10 cellular contexts compared by ENCODE assay signal in the genomic region with DNA sequence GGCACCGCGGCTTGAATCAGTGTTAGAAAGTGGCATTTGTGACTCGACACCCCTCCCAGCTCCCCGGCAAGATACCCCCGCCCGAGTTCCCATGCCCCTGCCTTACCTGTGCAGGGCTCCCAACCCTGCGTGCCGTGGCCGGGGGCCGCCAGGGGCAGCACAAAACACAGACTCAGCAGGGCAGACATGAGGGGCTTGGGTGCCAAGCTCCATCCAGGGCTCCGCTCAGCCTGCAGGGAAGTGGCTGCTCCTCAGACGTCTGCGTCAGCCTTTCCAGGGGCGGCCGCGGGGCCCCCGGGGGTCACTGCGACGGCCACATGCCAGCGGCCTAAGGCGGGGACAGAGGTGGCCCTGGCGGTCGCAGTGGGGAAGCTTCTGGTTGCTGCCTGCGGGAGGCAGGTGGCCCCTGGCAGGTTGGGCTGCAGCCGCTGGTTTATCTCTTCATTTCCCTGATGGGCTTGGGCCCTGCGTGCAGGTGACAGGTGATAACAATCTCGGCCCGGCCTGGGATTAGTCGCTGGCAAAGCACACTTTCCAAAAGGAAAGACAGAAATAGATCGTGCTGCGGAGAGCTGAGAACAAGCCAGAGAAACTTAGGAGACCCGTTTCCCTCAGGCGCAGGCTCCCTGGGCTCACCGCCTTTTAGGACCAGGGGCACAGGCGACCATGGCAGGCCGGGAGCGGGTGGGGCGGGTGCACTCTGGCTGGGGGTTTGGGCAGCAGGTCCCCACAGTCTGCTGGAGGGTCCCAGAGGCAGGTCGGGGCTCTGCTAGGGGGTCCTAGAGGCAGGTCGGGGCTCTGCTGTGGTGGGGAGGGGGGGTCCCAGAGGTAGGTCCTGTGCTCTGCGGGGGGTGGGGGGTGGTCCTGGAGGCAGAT. TPM values are rescaled to one million over a fixed set of nuclear protein-coding genes. Genes with fewer than 3 reads are reported as not detected.
A peak's percentile ranks its signal among the peaks of the same experiment; 100 is the strongest.
DNase-seq lines count a peak whose midpoint lies in the region; ATAC-seq, FAIRE-seq and TF ChIP-seq lines count a peak whose summit lies in the region.
"Had no signal": no experiment of that assay in that cellular context is flagged by ENCODE, and none has a peak within 500 bp of the region (broad histone marks: within the 10 kb centered on the region; RNA-seq: fewer than 3 reads in every experiment).

A gene (minus strand): TSS at position 246 of the 876 bp plus-strand sequence. CDS start 58 bp downstream, at position 188.

- peaks cover 59% of the 10 kb centered on the region for H3K27me3 Mint-ChIP-seq in chondrocyte (ENCODE audit: low read depth)

- no peak within 1 kb of the TSS for H3K4me3 Mint-ChIP-seq in chondrocyte (ENCODE audit: unreplicated experiment)

- TF ChIP-seq CTCF in chondrocyte (IDR thresholded peaks at IDR 0.05): no peak
- TF ChIP-seq CTCF in omental fat pad (IDR thresholded peaks at IDR 0.05): no peak

- ATAC-seq in omental fat pad (ENCODE audit: low FRiP score) (no peak), HG02763 (IDR thresholded peaks at IDR 0.05; ENCODE audit: unreplicated experiment) (no peak), HG03378 (IDR thresholded peaks at IDR 0.05; ENCODE audit: unreplicated experiment) (no peak)
- ATAC-seq: right cardiac atrium had no signal

- no peaks in the 10 kb centered on the region for H3K36me3 Mint-ChIP-seq in chondrocyte (ENCODE audit: low read depth)

- peaks cover 20% of the 10 kb centered on the region for H3K4me1 Mint-ChIP-seq in chondrocyte (ENCODE audit: low read depth)

- H3K9me3 Mint-ChIP-seq in chondrocyte (ENCODE audit: low read depth): no peaks in the 10 kb centered on the region

- DNase-seq in NCI-H2227 (lab: John Stamatoyannopoulos, UW; ENCODE audit: unreplicated experiment) (peak; percentile 24), NCI-H2227 treated with DMSO at 0.1 percent for 48 hours (lab: John Stamatoyannopoulos, UW) (no peak), NCI-H2081 (lab: John Stamatoyannopoulos, UW) (peak; percentile 36 to 72), chondrocyte (ENCODE audit: low spot score) (peak; percentile 77), omental fat pad (ENCODE audit: low spot score) (peak; percentile 15), GM19239 (ENCODE audit: insufficient read length, low spot score) (no peak)
- DNase-seq: IMR-90 had no signal

- no peak for FAIRE-seq in GM19239 (lab: Jason Lieb, UNC)

- H3K27ac Mint-ChIP-seq in chondrocyte (ENCODE audit: unreplicated experiment): no peak within 1 kb of the TSS

RNA-seq across cellular contexts. Expression of the gene that starts here (rescaled TPM):
- total RNA-seq in chondrocyte (0.15 to 0.38 TPM in 2 of 3 replicates, not detected in the other), omental fat pad (under 1 TPM in 1 of 4 donors, not detected in 3; 0.19 TPM)
- total RNA-seq: IMR-90 had no signal

Comparison
In these comparisons a context has a peak if more than half of its experiments do, and no peak if none do; other contexts are left out.
1. DNase-seq: peak in NCI-H2227 (single experiment) and NCI-H2081 (2 of 2); none in NCI-H2227 treated with DMSO at 0.1 percent for 48 hours (single experiment) and GM19239 (single experiment).
2. Peak in DNase-seq in chondrocyte; RNA of the gene not detected or under 1 TPM.
3. Peak in DNase-seq in omental fat pad; RNA of the gene not detected or under 1 TPM.